9 cellular contexts compared by ENCODE assay signal in the genomic region with DNA sequence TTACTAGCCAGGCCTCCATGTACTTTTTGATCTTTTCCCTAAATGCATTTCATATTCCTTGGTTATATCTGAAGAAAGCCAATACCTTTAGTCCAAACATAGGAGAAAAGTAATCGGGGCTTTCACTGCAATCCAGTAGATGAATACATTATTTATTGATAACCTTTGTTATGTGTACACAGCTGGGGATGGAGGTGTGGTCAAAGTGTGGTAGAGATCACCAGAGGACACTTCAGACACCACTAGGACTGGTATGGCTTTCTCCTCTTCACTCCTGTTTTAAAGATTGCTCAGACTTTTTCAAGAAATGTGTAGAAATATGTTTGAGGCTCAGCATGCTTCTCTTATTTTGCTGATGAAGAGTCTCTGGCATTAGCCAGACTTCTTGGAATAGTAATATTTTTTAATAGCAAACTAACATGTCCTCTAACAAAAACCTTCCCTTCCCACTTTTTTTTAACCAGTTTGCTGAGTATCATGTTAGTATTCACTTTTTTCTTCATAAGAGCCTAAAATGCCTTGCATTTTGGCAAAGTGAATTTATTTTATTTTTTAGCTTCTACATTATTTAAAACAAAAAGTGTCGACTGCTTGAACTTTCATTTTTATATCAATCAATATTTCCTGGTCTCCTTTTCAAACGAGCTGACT.
DNase-seq lines count a peak whose midpoint lies in the region; ATAC-seq lines count a peak whose summit lies in the region.
"Had no signal": no experiment of that assay in that cellular context is flagged by ENCODE, and none has a peak within 500 bp of the region (broad histone marks: within the 10 kb centered on the region; RNA-seq: fewer than 3 reads in every experiment).

No MANE protein-coding gene starts in this region.

- peak overlapping the region; percentile 89 for H3K4me3 Mint-ChIP-seq in stimulated activated memory B cell treated with anti-CD40 and anti-IgM and Interleukin-4, amounts not matched to agents 10 μg/mL and 1 μg/mL and 100 μg/mL, for 72 hours

- peaks cover 1% of the 10 kb centered on the region for H3K36me3 Mint-ChIP-seq in stimulated activated memory B cell treated with anti-CD40 and anti-IgM and Interleukin-4, amounts not matched to agents 10 μg/mL and 1 μg/mL and 100 μg/mL, for 72 hours

- no peaks in the 10 kb centered on the region for H3K36me3 ChIP-seq in MG63
- H3K36me3 ChIP-seq in effector memory CD4-positive, alpha-beta T cell (ENCODE audit: control insufficient read depth, insufficient read depth, low read length), result no peaks in the 10 kb centered on the region
- H3K36me3 ChIP-seq: BLaER1 had no signal

- H3K27ac ChIP-seq in effector memory CD4-positive, alpha-beta T cell (ENCODE audit: insufficient read depth, low read length, poor library complexity, severe bottlenecking), result peak overlapping the region; percentile 74
- H3K27ac ChIP-seq: BLaER1 had no signal

- peak overlapping the region; percentile 93 for H3K27ac Mint-ChIP-seq in stimulated activated memory B cell treated with anti-CD40 and anti-IgM and Interleukin-4, amounts not matched to agents 10 μg/mL and 1 μg/mL and 100 μg/mL, for 72 hours

- H3K27me3 Mint-ChIP-seq in stimulated activated memory B cell treated with anti-CD40 and anti-IgM and Interleukin-4, amounts not matched to agents 10 μg/mL and 1 μg/mL and 100 μg/mL, for 72 hours, result no peaks in the 10 kb centered on the region

- H3K4me1 Mint-ChIP-seq in stimulated activated memory B cell treated with anti-CD40 and anti-IgM and Interleukin-4, amounts not matched to agents 10 μg/mL and 1 μg/mL and 100 μg/mL, for 72 hours, result peaks cover 75% of the 10 kb centered on the region

- H3K4me3 ChIP-seq in MG63, result peak overlapping the region; percentile 39
- H3K4me3 ChIP-seq in effector memory CD4-positive, alpha-beta T cell (ENCODE audit: insufficient read depth, low read depth, low read length, poor library complexity, severe bottlenecking), result peak overlapping the region; percentile 50
- H3K4me3 ChIP-seq: BLaER1 had no signal

- peaks cover 36% of the 10 kb centered on the region for H3K4me1 ChIP-seq in effector memory CD4-positive, alpha-beta T cell (ENCODE audit: control insufficient read depth, insufficient read depth, low read length, poor library complexity, severe bottlenecking)

- no peaks in the 10 kb centered on the region for H3K9me3 ChIP-seq in MG63
- no peaks in the 10 kb centered on the region for H3K9me3 ChIP-seq in effector memory CD4-positive, alpha-beta T cell (ENCODE audit: control insufficient read depth, low read length)

- H3K9me3 Mint-ChIP-seq in stimulated activated memory B cell treated with anti-CD40 and anti-IgM and Interleukin-4, amounts not matched to agents 10 μg/mL and 1 μg/mL and 100 μg/mL, for 72 hours, result peaks cover 4% of the 10 kb centered on the region

- DNase-seq in SKM-1 treated with dmso at 0.1 percent for 144 hours (lab: John Stamatoyannopoulos, UW; ENCODE audit: unreplicated experiment), result peak; percentile 19
- DNase-seq in SKM-1 (lab: John Stamatoyannopoulos, UW; ENCODE audit: unreplicated experiment), result no peak
- no peak for DNase-seq in MG63
- no peak for DNase-seq in effector memory CD4-positive, alpha-beta T cell
- no peak for DNase-seq in dedifferentiated amniotic fluid mesenchymal stem cell (ENCODE audit: extremely low spot score)
- no peak for DNase-seq in islet precursor cell

- no peaks in the 10 kb centered on the region for H3K27me3 ChIP-seq in MG63
- no peaks in the 10 kb centered on the region for H3K27me3 ChIP-seq in effector memory CD4-positive, alpha-beta T cell (replicated peaks; ENCODE audit: control insufficient read depth, insufficient read depth, low read length, poor library complexity, severe bottlenecking)

- peak; percentile 46 for ATAC-seq in stimulated activated memory B cell treated with anti-CD40 and anti-IgM and Interleukin-4, amounts not matched to agents 10 μg/mL and 1 μg/mL and 100 μg/mL, for 72 hours
- ATAC-seq in HG03469 (IDR thresholded peaks at IDR 0.05; ENCODE audit: unreplicated experiment), result no peak
